In genomic region chr3:172291650-172292049, GRCh38 we compare ENCODE assay signal across 23 cellular contexts.
DNase-seq lines count a peak whose midpoint lies in the region; ATAC-seq, FAIRE-seq and TF ChIP-seq lines count a peak whose summit lies in the region.
"Had no signal": no experiment of that assay in that cellular context is flagged by ENCODE, and none has a peak within 500 bp of the region (broad histone marks: within the 10 kb centered on the region; RNA-seq: fewer than 3 reads in every experiment).

No MANE protein-coding gene starts in this region.

- H3K9me3 Mint-ChIP-seq in astrocyte (ENCODE audit: unreplicated experiment) = no peaks in the 10 kb centered on the region
- H3K9me3 Mint-ChIP-seq in activated T-cell treated with anti-CD3 and anti-CD28 coated beads, Interleukin-2, amount 50 U/mL, for 72 hours = peaks cover 0 to 2% of the 10 kb centered on the region in 2 donors

- H3K4me1 Mint-ChIP-seq in astrocyte (ENCODE audit: low read depth, unreplicated experiment) = peaks cover 54% of the 10 kb centered on the region
- H3K4me1 Mint-ChIP-seq in activated T-cell treated with anti-CD3 and anti-CD28 coated beads, Interleukin-2, amount 50 U/mL, for 72 hours (ENCODE audit: low read depth) = peaks cover 6% of the 10 kb centered on the region

- H3K9ac ChIP-seq in astrocyte (ENCODE audit: low read length) = no peak overlapping the region
- H3K9ac ChIP-seq: BLaER1 treated with 17β-estradiol and CSF1 and Interleukin-3, amounts not matched to agents 10 nM and 100 nM had no signal

- no peak for FAIRE-seq in astrocyte (lab: Jason Lieb, UNC)
- FAIRE-seq: GM12878 had no signal

- no peak overlapping the region for H3K4me3 ChIP-seq in astrocyte (ENCODE audit: insufficient read depth, low read depth, low read length)
- H3K4me3 ChIP-seq in muscle layer of duodenum (ENCODE audit: low read depth in 1 of 2, low read length in 2 of 2) = no peak overlapping the region
- no peak overlapping the region for H3K4me3 ChIP-seq in psoas muscle
- H3K4me3 ChIP-seq: BLaER1 treated with 17β-estradiol and CSF1 and Interleukin-3, amounts not matched to agents 10 nM and 100 nM; GM12878; HAP-1; PC-9 had no signal

- DNase-seq in Right ventricle myocardium superior (no peak), left cardiac atrium (no peak), astrocyte (ENCODE audit: low read depth) (no peak), psoas muscle (no peak), dedifferentiated amniotic fluid mesenchymal stem cell (ENCODE audit: extremely low spot score) (no peak)
- no peak for DNase-seq in activated T-cell treated with anti-CD3 and anti-CD28 coated beads, Interleukin-2, amount 50 U/mL, for 72 hours
- DNase-seq: 8988T; Caco-2; CD4-positive, alpha-beta memory T cell; DMS 273 treated with DMSO at 0.1 percent for 48 hours; DMS79 treated with DMSO at 0.1 percent for 48 hours; KBM-7; NCI-H1092; NCI-H1436; NCI-H187 treated with DMSO at 0.1 percent for 48 hours; NCI-H69; PC-9; RPMI8226 had no signal

- ATAC-seq in Right ventricle myocardium superior (ENCODE audit: poor library complexity) (peak; percentile 14), left cardiac atrium (no peak), psoas muscle (peak; percentile 54 to 74 (median 66)), GM18502 (IDR thresholded peaks at IDR 0.05; ENCODE audit: poor library complexity, unreplicated experiment) (no peak)
- no peak for ATAC-seq in activated T-cell treated with anti-CD3 and anti-CD28 coated beads, Interleukin-2, amount 50 U/mL, for 72 hours (replicated peaks in 1 of 2)
- ATAC-seq: GM12878 had no signal

- H3K36me3 ChIP-seq in astrocyte (ENCODE audit: insufficient read depth, low read length) (peaks cover 59% of the 10 kb centered on the region), muscle layer of duodenum (ENCODE audit: control insufficient read depth in 1 of 2, insufficient read depth in 2 of 2, low read length in 2 of 2) (peaks cover 13 to 34% of the 10 kb centered on the region in 2 donors), psoas muscle (ENCODE audit: insufficient read depth in 1 of 2, low read depth in 1 of 2) (peaks cover 0 to 27% of the 10 kb centered on the region in 2 donors)
- H3K36me3 ChIP-seq: HAP-1 had no signal

- peak overlapping the region; percentile 19 for H3K27ac Mint-ChIP-seq in astrocyte (ENCODE audit: unreplicated experiment)
- H3K27ac Mint-ChIP-seq in activated T-cell treated with anti-CD3 and anti-CD28 coated beads, Interleukin-2, amount 50 U/mL, for 72 hours = no peak overlapping the region

- TF ChIP-seq CTCF in astrocyte (IDR thresholded peaks at IDR 0.05; ENCODE audit: insufficient read depth, low read depth, low read length) (no peak), psoas muscle (IDR thresholded peaks at IDR 0.05) (no peak)

- H3K9me3 ChIP-seq in astrocyte (ENCODE audit: insufficient read depth, low read depth, low read length) (no peaks in the 10 kb centered on the region), muscle layer of duodenum (ENCODE audit: control insufficient read depth in 1 of 2, low read length in 2 of 2) (no peaks in the 10 kb centered on the region), psoas muscle (no peaks in the 10 kb centered on the region)
- H3K9me3 ChIP-seq: Caco-2, HAP-1 had no signal

- intact Hi-C loops in Right ventricle myocardium superior (cut with DNase I) (no loop called here), left cardiac atrium (cut with DNase I) (no loop called here), psoas muscle (cut with DNase I) (no loop called here)

- no peaks in the 10 kb centered on the region for H3K27me3 Mint-ChIP-seq in astrocyte (ENCODE audit: low read depth, unreplicated experiment)
- no peaks in the 10 kb centered on the region for H3K27me3 Mint-ChIP-seq in activated T-cell treated with anti-CD3 and anti-CD28 coated beads, Interleukin-2, amount 50 U/mL, for 72 hours (ENCODE audit: low read depth)
- H3K27me3 Mint-ChIP-seq: CD4-positive, alpha-beta memory T cell had no signal

- no peak overlapping the region for H3K27ac ChIP-seq in astrocyte (ENCODE audit: low read depth, low read length)
- peak overlapping the region; percentile 17 for H3K27ac ChIP-seq in muscle layer of duodenum (ENCODE audit: low read length)
- H3K27ac ChIP-seq in psoas muscle = peak overlapping the region; percentile 11
- H3K27ac ChIP-seq: BLaER1 treated with 17β-estradiol and CSF1 and Interleukin-3, amounts not matched to agents 10 nM and 100 nM; PC-9 had no signal

- WGBS in psoas muscle, 3 donors = 33 to 56% (median 40%) methylated on average over 3 of the region's 3 CpGs

- H3K4me2 ChIP-seq in astrocyte (ENCODE audit: low read length) = no peak overlapping the region
- H3K4me2 ChIP-seq: BLaER1 treated with 17β-estradiol and CSF1 and Interleukin-3, amounts not matched to agents 10 nM and 100 nM; PC-9 had no signal

- H3K36me3 Mint-ChIP-seq in astrocyte (ENCODE audit: low read depth, unreplicated experiment) = peaks cover 31% of the 10 kb centered on the region
- H3K36me3 Mint-ChIP-seq in activated T-cell treated with anti-CD3 and anti-CD28 coated beads, Interleukin-2, amount 50 U/mL, for 72 hours (ENCODE audit: insufficient read depth in 2 of 2) = peaks cover 0 to 2% of the 10 kb centered on the region in 2 donors

- no peak overlapping the region for H2AFZ ChIP-seq in astrocyte (ENCODE audit: low read depth, low read length)
- H2AFZ ChIP-seq: PC-9 had no signal

- H3K4me1 ChIP-seq in astrocyte (ENCODE audit: insufficient read depth, low read length) (peaks cover 1% of the 10 kb centered on the region), muscle layer of duodenum (ENCODE audit: control insufficient read depth in 1 of 2, insufficient read depth in 2 of 2, low read length in 2 of 2) (peaks cover 0 to 16% of the 10 kb centered on the region in 2 donors), psoas muscle (peaks cover 51% of the 10 kb centered on the region)
- H3K4me1 ChIP-seq: Caco-2, HAP-1 had no signal

- peaks cover 61% of the 10 kb centered on the region for H3K79me2 ChIP-seq in astrocyte (ENCODE audit: insufficient read depth, low read length)

- H3K27me3 ChIP-seq in astrocyte (ENCODE audit: insufficient read depth, low read length) (no peaks in the 10 kb centered on the region), muscle layer of duodenum (ENCODE audit: low read depth, low read length) (no peaks in the 10 kb centered on the region), psoas muscle (ENCODE audit: insufficient read depth in 3 of 3, low read length in 2 of 3) (no peaks in the 10 kb centered on the region)
- H3K27me3 ChIP-seq: BLaER1 treated with 17β-estradiol and CSF1 and Interleukin-3, amounts not matched to agents 10 nM and 100 nM had no signal

- H3K4me3 Mint-ChIP-seq in astrocyte (ENCODE audit: unreplicated experiment) = no peak overlapping the region
- no peak overlapping the region for H3K4me3 Mint-ChIP-seq in activated T-cell treated with anti-CD3 and anti-CD28 coated beads, Interleukin-2, amount 50 U/mL, for 72 hours
- H3K4me3 Mint-ChIP-seq: CD4-positive, alpha-beta memory T cell had no signal

- H4K20me1 ChIP-seq in astrocyte (ENCODE audit: insufficient read depth, low read length) = peaks cover 73% of the 10 kb centered on the region

Comparison
In these comparisons a context has a peak if more than half of its experiments do, and no peak if none do; other contexts are left out.
1. ATAC-seq: peak in Right ventricle myocardium superior (single experiment) and psoas muscle (4 of 4); none in left cardiac atrium (0 of 2), activated T-cell treated with anti-CD3 and anti-CD28 coated beads, Interleukin-2, amount 50 U/mL, for 72 hours (0 of 2) and GM18502 (single experiment).